Comparison of ENCODE assay signal across 8 cellular contexts in genomic region chr1:35220976-35221375, GRCh38. TPM values are rescaled to one million over a fixed set of nuclear protein-coding genes. Genes with fewer than 3 reads are reported as not detected.
DNase-seq lines count a peak whose midpoint lies in the region; ATAC-seq, FAIRE-seq and TF ChIP-seq lines count a peak whose summit lies in the region.

No MANE protein-coding gene starts in this region.

- intact Hi-C loops in pancreas (cut with DNase I): no loop called here

- H3K4me3 ChIP-seq in AG10803 (ENCODE audit: low read length): no peak overlapping the region
- H3K4me3 ChIP-seq in pancreas: no peak overlapping the region

- H3K4me1 ChIP-seq in pancreas: no peaks in the 10 kb centered on the region

- TF ChIP-seq CTCF in AG10803 (conservative IDR thresholded peaks at IDR 0.05; ENCODE audit: low read length) (peak; percentile 30; the same call in 1 of the 2 replicates), GM12872 (IDR thresholded peaks at IDR 0.05; ENCODE audit: insufficient read depth, low read depth, low read length) (peak; percentile 76), RWPE1 (conservative IDR thresholded peaks at IDR 0.05; ENCODE audit: low read depth) (peak; percentile 19; the same call in 1 of the 2 replicates), pancreas (IDR thresholded peaks at IDR 0.05) (peak in 1 of 4 donors; percentile 27), omental fat pad (IDR thresholded peaks at IDR 0.05) (no peak)

- WGBS in pancreas, 2 donors: 48 to 52% methylated on average over 2 of the region's 2 CpGs

- ATAC-seq in GM19463 (IDR thresholded peaks at IDR 0.05; ENCODE audit: unreplicated experiment) (no peak), pancreas (no peak), HG03025 (IDR thresholded peaks at IDR 0.05; ENCODE audit: low FRiP score, unreplicated experiment) (no peak), omental fat pad (ENCODE audit: low FRiP score) (no peak)

- FAIRE-seq in pancreas (lab: Jason Lieb, UNC): no peak

- H3K27me3 ChIP-seq in pancreas: no peaks in the 10 kb centered on the region

- DNase-seq in AG10803 (ENCODE audit: low read depth): no peak
- peak; percentile 36 for DNase-seq in RWPE1 (ENCODE audit: low spot score)
- peak; percentile 45 for DNase-seq in germinal center (ENCODE audit: low spot score)
- DNase-seq in pancreas: no peak
- DNase-seq in omental fat pad (ENCODE audit: low spot score): no peak

- H3K9me3 ChIP-seq in pancreas: no peaks in the 10 kb centered on the region

- CTCF ChIA-PET in RWPE1 (lab: Yijun Ruan, JAX): no interaction called here

- H3K27ac ChIP-seq in RWPE1: no peak overlapping the region
- no peak overlapping the region for H3K27ac ChIP-seq in pancreas

- POLR2A ChIA-PET in RWPE1 (lab: Yijun Ruan, JAX; ENCODE audit: low non-redundant PET): no interaction called here

- no peaks in the 10 kb centered on the region for H3K36me3 ChIP-seq in pancreas

RNA-seq across cellular contexts. Expression of gene SFPQ, which starts 28.0 kb away (rescaled TPM):
- 100 to 1,000 TPM in 2 of 6 donors, 10 to 100 TPM in 4; 63.4 to 112 (median 84.7) TPM for total RNA-seq in pancreas
- 100 to 1,000 TPM; 190 to 267 TPM for polyA plus RNA-seq in pancreas
- 100 to 1,000 TPM; 182 to 432 (median 259) TPM for total RNA-seq in omental fat pad

RNA-seq across cellular contexts. Expression of gene ZMYM4, which starts 47.5 kb away (rescaled TPM):
- total RNA-seq in pancreas: 10 to 100 TPM; 17.2 to 31.1 (median 21.5) TPM
- polyA plus RNA-seq in pancreas: 10 to 100 TPM; 10.5 to 12.7 TPM
- 10 to 100 TPM; 31.7 to 38.3 (median 33.9) TPM for total RNA-seq in omental fat pad

Comparison
In these comparisons a context has a peak if more than half of its experiments do, and no peak if none do; other contexts are left out.
1. DNase-seq: peak in RWPE1 (single experiment) and germinal center (single experiment); none in AG10803 (single experiment), pancreas (0 of 6) and omental fat pad (single experiment).
2. CTCF ChIP-seq: peak in AG10803 (single experiment), GM12872 (single experiment) and RWPE1 (single experiment); none in omental fat pad (0 of 3).